In genomic region chr12:24746021-24746671, GRCh38 we compare ENCODE assay signal across 26 cellular contexts.
"Had no signal": no experiment of that assay in that cellular context is flagged by ENCODE, and none has a peak within 500 bp of the region (broad histone marks: within the 10 kb centered on the region; RNA-seq: fewer than 3 reads in every experiment).

No MANE protein-coding gene starts in this region.

- H3K4me1 ChIP-seq: colonic mucosa, gastrocnemius medialis, tibial artery had no signal

- H3K27ac Mint-ChIP-seq: activated CD8-positive, alpha-beta T cell treated with anti-CD3 and anti-CD28 coated beads for 36 hours; activated naive CD4-positive, alpha-beta T cell treated with anti-CD3 and anti-CD28 coated beads for 36 hours; activated naive CD8-positive, alpha-beta T cell treated with anti-CD3 and anti-CD28 coated beads, Interleukin-2, amount 50 U/mL, for 24 hours; activated T-cell treated with anti-CD3 and anti-CD28 coated beads, Interleukin-2, amount 50 U/mL, for 24 hours; activated T-helper 2 cell treated with anti-CD3 and anti-CD28 coated beads, Interferon-gamma antibody, Interleukin-2, Interleukin-4, amounts not matched to agents 10 μg/mL and 5 μg/mL and 100 μg/mL, durations not matched to agents 14 hours and 24 hours and 36 hours; endodermal cell; memory B cell; naive B cell; T-cell had no signal

- H3K36me3 Mint-ChIP-seq: memory B cell, naive B cell, T-cell had no signal

- H3K9me3 Mint-ChIP-seq: activated CD8-positive, alpha-beta T cell treated with anti-CD3 and anti-CD28 coated beads for 36 hours; activated naive CD4-positive, alpha-beta T cell treated with anti-CD3 and anti-CD28 coated beads for 36 hours; activated naive CD8-positive, alpha-beta T cell treated with anti-CD3 and anti-CD28 coated beads, Interleukin-2, amount 50 U/mL, for 24 hours; activated T-cell treated with anti-CD3 and anti-CD28 coated beads, Interleukin-2, amount 50 U/mL, for 24 hours; activated T-helper 2 cell treated with anti-CD3 and anti-CD28 coated beads, Interferon-gamma antibody, Interleukin-2, Interleukin-4, amounts not matched to agents 10 μg/mL and 5 μg/mL and 100 μg/mL, durations not matched to agents 14 hours and 24 hours and 36 hours; endodermal cell; memory B cell; naive B cell; T-cell had no signal

- DNase-seq: activated CD4-positive, alpha-beta T cell treated with anti-CD3 and anti-CD28 coated beads for 48 hours; activated CD4-positive, CD25-positive, alpha-beta regulatory T cell; activated CD8-positive, alpha-beta T cell treated with anti-CD3 and anti-CD28 coated beads for 36 hours; activated naive CD4-positive, alpha-beta T cell treated with anti-CD3 and anti-CD28 coated beads for 36 hours; activated naive CD8-positive, alpha-beta T cell treated with anti-CD3 and anti-CD28 coated beads, Interleukin-2, amount 50 U/mL, for 24 hours; activated T-cell treated with anti-CD3 and anti-CD28 coated beads, Interleukin-2, amount 50 U/mL, for 24 hours; anterior cingulate cortex; brain microvascular endothelial cell; central memory CD4-positive, alpha-beta T cell; colonic mucosa; endodermal cell; gastrocnemius medialis; head of caudate nucleus; left lung; mucosa of descending colon; naive B cell; nucleus accumbens; stimulated activated CD4-positive, alpha-beta T cell treated with anti-CD3 and anti-CD28 coated beads, Interleukin-12 subunit alpha, Interleukin-12 subunit beta, amount 100 ng/mL, for 4 hours; stimulated activated CD4-positive, alpha-beta T cell treated with anti-CD3 and anti-CD28 coated beads, Interleukin-2, amount 100 ng/mL, for 24 hours; stimulated activated naive CD8-positive, alpha-beta T cell treated with anti-CD3 and anti-CD28 coated beads, Interleukin-15, Interleukin-2, amounts not matched to agents 100 U/mL and 50 U/mL, for 24 hours; substantia nigra; T-cell; T-helper 9 cell; tibial artery had no signal

- H3K4me3 Mint-ChIP-seq: activated CD8-positive, alpha-beta T cell treated with anti-CD3 and anti-CD28 coated beads for 36 hours; activated naive CD4-positive, alpha-beta T cell treated with anti-CD3 and anti-CD28 coated beads for 36 hours; activated naive CD8-positive, alpha-beta T cell treated with anti-CD3 and anti-CD28 coated beads, Interleukin-2, amount 50 U/mL, for 24 hours; activated T-cell treated with anti-CD3 and anti-CD28 coated beads, Interleukin-2, amount 50 U/mL, for 24 hours; endodermal cell; memory B cell; naive B cell; T-cell had no signal

- H3K36me3 ChIP-seq: brain microvascular endothelial cell, colonic mucosa, gastrocnemius medialis, left lung, tibial artery had no signal

- H3K27me3 ChIP-seq: brain microvascular endothelial cell, colonic mucosa, gastrocnemius medialis, left lung, tibial artery had no signal

- H3K4me3 ChIP-seq: colonic mucosa, gastrocnemius medialis, left lung, mucosa of descending colon, tibial artery had no signal

- H3K9me3 ChIP-seq: colonic mucosa, gastrocnemius medialis, left lung, mucosa of descending colon, tibial artery had no signal

- H3K27ac ChIP-seq: brain microvascular endothelial cell, colonic mucosa, gastrocnemius medialis, left lung, tibial artery had no signal

- ATAC-seq: activated CD8-positive, alpha-beta T cell treated with anti-CD3 and anti-CD28 coated beads for 36 hours; activated naive CD8-positive, alpha-beta T cell treated with anti-CD3 and anti-CD28 coated beads, Interleukin-2, amount 50 U/mL, for 24 hours; gastrocnemius medialis; left lung; mucosa of descending colon; stimulated activated naive CD8-positive, alpha-beta T cell treated with anti-CD3 and anti-CD28 coated beads, Interleukin-15, Interleukin-2, amounts not matched to agents 100 U/mL and 50 U/mL, for 24 hours; T-cell had no signal

- H3K27me3 Mint-ChIP-seq: activated CD8-positive, alpha-beta T cell treated with anti-CD3 and anti-CD28 coated beads for 36 hours; activated naive CD8-positive, alpha-beta T cell treated with anti-CD3 and anti-CD28 coated beads, Interleukin-2, amount 50 U/mL, for 24 hours; activated T-cell treated with anti-CD3 and anti-CD28 coated beads, Interleukin-2, amount 50 U/mL, for 24 hours; memory B cell; naive B cell; T-cell had no signal
